Comparison of ENCODE assay signal across 10 cellular contexts in genomic region chr4:173924561-173924960, GRCh38.
DNase-seq lines count a peak whose midpoint lies in the region; ATAC-seq, FAIRE-seq and TF ChIP-seq lines count a peak whose summit lies in the region.
"Had no signal": no experiment of that assay in that cellular context is flagged by ENCODE, and none has a peak within 500 bp of the region (broad histone marks: within the 10 kb centered on the region; RNA-seq: fewer than 3 reads in every experiment).

No MANE protein-coding gene starts in this region.

- H3K36me3 ChIP-seq in smooth muscle cell (ENCODE audit: low read depth): no peaks in the 10 kb centered on the region
- H3K36me3 ChIP-seq in CD8-positive, alpha-beta memory T cell (ENCODE audit: insufficient read depth, low read length): no peaks in the 10 kb centered on the region

- BruUV-seq in MCF 10A (replicated peaks; lab: Mats Ljungman, UMichigan): no TSS peak

- H3K27ac ChIP-seq in smooth muscle cell (ENCODE audit: low read depth): no peak overlapping the region
- no peak overlapping the region for H3K27ac ChIP-seq in CD8-positive, alpha-beta memory T cell (ENCODE audit: low read depth, low read length)

- intact Hi-C loops in MCF 10A (cut with micrococcal nuclease): no loop called here

- H3K27ac Mint-ChIP-seq in CD8-positive, alpha-beta memory T cell: no peak overlapping the region
- no peak overlapping the region for H3K27ac Mint-ChIP-seq in MCF 10A (ENCODE audit: low read depth, unreplicated experiment)

- H3K27me3 ChIP-seq in smooth muscle cell (ENCODE audit: low read depth): no peaks in the 10 kb centered on the region
- H3K27me3 ChIP-seq in CD8-positive, alpha-beta memory T cell (ENCODE audit: insufficient read depth, low read length, poor library complexity, severe bottlenecking): no peaks in the 10 kb centered on the region

- no peak for FAIRE-seq in RCC 7860 (lab: Jason Lieb, UNC)

- H3K9me3 Mint-ChIP-seq in CD8-positive, alpha-beta memory T cell: no peaks in the 10 kb centered on the region
- H3K9me3 Mint-ChIP-seq in MCF 10A (ENCODE audit: unreplicated experiment): no peaks in the 10 kb centered on the region

- peaks cover 0 to 1% of the 10 kb centered on the region in 2 donors for H3K27me3 Mint-ChIP-seq in CD8-positive, alpha-beta memory T cell
- H3K27me3 Mint-ChIP-seq in MCF 10A (ENCODE audit: insufficient read depth, unreplicated experiment): peaks cover 69% of the 10 kb centered on the region

- ATAC-seq in GM19395 (IDR thresholded peaks at IDR 0.05; ENCODE audit: unreplicated experiment) (peak; percentile 66), HG02973 (IDR thresholded peaks at IDR 0.05; ENCODE audit: unreplicated experiment) (peak; percentile 76), HG03025 (IDR thresholded peaks at IDR 0.05; ENCODE audit: low FRiP score, unreplicated experiment) (no peak)

- no peaks in the 10 kb centered on the region for H3K9me3 ChIP-seq in smooth muscle cell (replicated peaks; ENCODE audit: low read depth)
- no peaks in the 10 kb centered on the region for H3K9me3 ChIP-seq in CD8-positive, alpha-beta memory T cell (ENCODE audit: low read length)

- CTCF ChIA-PET in CD8-positive, alpha-beta memory T cell (lab: Charles Lee): no interaction called here
- CTCF ChIA-PET in MCF 10A (lab: Yijun Ruan, JAX): no interaction called here

- H3K79me2 ChIP-seq in smooth muscle cell (ENCODE audit: low read depth): no peaks in the 10 kb centered on the region

- H4K20me1 ChIP-seq in smooth muscle cell (ENCODE audit: low read depth): no peaks in the 10 kb centered on the region

- peak overlapping the region; percentile 66 for H3K4me2 ChIP-seq in smooth muscle cell

- no peak overlapping the region for H3K4me3 ChIP-seq in smooth muscle cell
- no peak overlapping the region for H3K4me3 ChIP-seq in CD8-positive, alpha-beta memory T cell (ENCODE audit: low read length)

- no peaks in the 10 kb centered on the region for H3K4me1 Mint-ChIP-seq in CD8-positive, alpha-beta memory T cell
- H3K4me1 Mint-ChIP-seq in MCF 10A (ENCODE audit: insufficient read depth, unreplicated experiment): no peaks in the 10 kb centered on the region

- H2AFZ ChIP-seq in smooth muscle cell (ENCODE audit: low read depth): no peak overlapping the region

- H3F3A ChIP-seq in smooth muscle cell (ENCODE audit: low read depth): no peaks in the 10 kb centered on the region

- TF ChIP-seq CTCF in smooth muscle cell (IDR thresholded peaks at IDR 0.05; ENCODE audit: borderline replicate concordance, insufficient read depth, poor library complexity, severe bottlenecking): no peak
- TF ChIP-seq CTCF in MCF 10A (IDR thresholded peaks at IDR 0.05; ENCODE audit: unreplicated experiment): no peak

- DNase-seq in RCC 7860 (ENCODE audit: low spot score) (peak; percentile 5), smooth muscle cell (lab: John Stamatoyannopoulos, UW; ENCODE audit: unreplicated experiment) (no peak), MCF 10A (ENCODE audit: unreplicated experiment) (no peak)
- DNase-seq in activated CD4-positive, alpha-beta T cell treated with anti-CD3 and anti-CD28 coated beads, Interleukin-2, amount 50 U/mL, for 1 hour: no peak
- no peak for DNase-seq in CD8-positive, alpha-beta memory T cell
- DNase-seq: activated gamma-delta T cell treated with Interleukin-2 at 50 U/mL for 16 hours, foreskin melanocyte had no signal

- WGBS in smooth muscle cell (ENCODE audit: low lambda C conversion rate): 32% methylated on average over 4 of the region's 4 CpGs

- H3K4me1 ChIP-seq in smooth muscle cell (ENCODE audit: low read depth): peaks cover 4% of the 10 kb centered on the region
- H3K4me1 ChIP-seq in CD8-positive, alpha-beta memory T cell (ENCODE audit: insufficient read depth, low read length): no peaks in the 10 kb centered on the region

- H3K36me3 Mint-ChIP-seq in CD8-positive, alpha-beta memory T cell: no peaks in the 10 kb centered on the region
- peaks cover 4% of the 10 kb centered on the region for H3K36me3 Mint-ChIP-seq in MCF 10A (ENCODE audit: insufficient read depth, unreplicated experiment)

- POLR2A ChIA-PET in CD8-positive, alpha-beta memory T cell (lab: Charles Lee): no interaction called here
- POLR2A ChIA-PET in MCF 10A (lab: Yijun Ruan, JAX): no interaction called here

- H3K9ac ChIP-seq in smooth muscle cell (ENCODE audit: low read depth): no peak overlapping the region

- no peak overlapping the region for H3K4me3 Mint-ChIP-seq in CD8-positive, alpha-beta memory T cell
- H3K4me3 Mint-ChIP-seq in MCF 10A (ENCODE audit: unreplicated experiment): no peak overlapping the region
